In genomic region chr11:112024778-112025678, GRCh38 we compare ENCODE assay signal across 8 cellular contexts. TPM values are rescaled to one million over a fixed set of nuclear protein-coding genes. Genes with fewer than 3 reads are reported as not detected.
DNase-seq lines count a peak whose midpoint lies in the region; ATAC-seq and TF ChIP-seq lines count a peak whose summit lies in the region.

Gene DLAT (plus strand): TSS chr11:112025408. CDS start chr11:112025473, 65 bp downstream.

- peaks cover 0 to 24% (median 5%) of the 10 kb centered on the region in 4 donors for H3K36me3 ChIP-seq in right lobe of liver

- peak within 1 kb of the TSS; percentile 99 for H3K27ac ChIP-seq in C4-2B
- peak within 1 kb of the TSS; percentile 20 to 97 (median 90) for H3K27ac ChIP-seq in dorsolateral prefrontal cortex
- peak within 1 kb of the TSS; percentile 92 to 96 (median 94) for H3K27ac ChIP-seq in right lobe of liver

- H3K4me3 ChIP-seq in dorsolateral prefrontal cortex (peak within 1 kb of the TSS; percentile 58 to 100 (median 91)), right lobe of liver (peak within 1 kb of the TSS; percentile 72 to 96 (median 92))

- peaks cover 0 to 6% (median 2%) of the 10 kb centered on the region in 4 donors for H3K4me1 ChIP-seq in right lobe of liver

- H3K27me3 ChIP-seq in dorsolateral prefrontal cortex = no peaks in the 10 kb centered on the region
- H3K27me3 ChIP-seq in right lobe of liver = no peaks in the 10 kb centered on the region

- DNase-seq in NCI-H748 treated with DMSO at 0.1 percent for 48 hours (lab: John Stamatoyannopoulos, UW) = peak; percentile 24
- peak; percentile 64 to 80 for DNase-seq in activated CD4-positive, alpha-beta T cell treated with anti-CD3 and anti-CD28 coated beads, Interleukin-2, amount 50 U/mL, for 24 hours (ENCODE audit: low read depth in 1 of 2, low spot score in 1 of 2)
- peak; percentile 62 to 92 (median 88) for DNase-seq in dorsolateral prefrontal cortex
- peak; percentile 91 for DNase-seq in right lobe of liver
- DNase-seq in stimulated activated CD4-positive, alpha-beta T cell treated with anti-CD3 and anti-CD28 coated beads, Interleukin-4, amount 100 ng/mL, for 48 hours (ENCODE audit: low read depth in 2 of 2) = peak; percentile 78 to 82

- WGBS in right lobe of liver (ENCODE audit: insufficient coverage, low coverage, low lambda C conversion rate, missing lambda C conversion rate) = 0% methylated on average over 34 of the region's 71 CpGs

- TF ChIP-seq POLR2A in right lobe of liver (IDR thresholded peaks at IDR 0.05) = peak; percentile 58

- ATAC-seq in GM19351 (IDR thresholded peaks at IDR 0.05; ENCODE audit: unreplicated experiment) = peak; percentile 71
- peak; percentile 68 for ATAC-seq in HG03520 (IDR thresholded peaks at IDR 0.05; ENCODE audit: unreplicated experiment)
- peak; percentile 91 to 95 (median 92) for ATAC-seq in right lobe of liver

- TF ChIP-seq CTCF in C4-2B (conservative IDR thresholded peaks at IDR 0.05) (no peak), dorsolateral prefrontal cortex (IDR thresholded peaks at IDR 0.05 in 54 of 56, conservative IDR thresholded peaks at IDR 0.05 in 2 of 56; ENCODE audit: low read depth in 1 of 56, partially characterized antibody in 56 of 56) (peak in 11 of 56 donors; percentile 5 to 46 (median 19)), right lobe of liver (IDR thresholded peaks at IDR 0.05) (no peak)

- intact Hi-C loops in dorsolateral prefrontal cortex (cut with DNase I) = no loop called here
- intact Hi-C loops in right lobe of liver (cut with DNase I) = no loop called here

- H3K9me3 ChIP-seq in right lobe of liver = no peaks in the 10 kb centered on the region

RNA-seq across cellular contexts. Expression of gene DLAT, which starts in this region (rescaled TPM):
- total RNA-seq in dorsolateral prefrontal cortex (10 to 100 TPM; 19.8 to 50.8 (median 37.3) TPM), right lobe of liver (10 to 100 TPM; 10.8 to 37.4 (median 23.3) TPM)

Comparison
In these comparisons a context has a peak if more than half of its experiments do, and no peak if none do; other contexts are left out.
1. Peak in every context shown above with its lines: DNase-seq, ATAC-seq, H3K4me3 ChIP-seq and H3K27ac ChIP-seq.
2. DNase-seq: peak in every context shown above with its lines; median percentile 91 in right lobe of liver; 88 in dorsolateral prefrontal cortex; 80 in stimulated activated CD4-positive, alpha-beta T cell treated with anti-CD3 and anti-CD28 coated beads, Interleukin-4, amount 100 ng/mL, for 48 hours; 72 in activated CD4-positive, alpha-beta T cell treated with anti-CD3 and anti-CD28 coated beads, Interleukin-2, amount 50 U/mL, for 24 hours; 24 in NCI-H748 treated with DMSO at 0.1 percent for 48 hours.